ENCODE assay signal across 8 cellular contexts in the genomic region with DNA sequence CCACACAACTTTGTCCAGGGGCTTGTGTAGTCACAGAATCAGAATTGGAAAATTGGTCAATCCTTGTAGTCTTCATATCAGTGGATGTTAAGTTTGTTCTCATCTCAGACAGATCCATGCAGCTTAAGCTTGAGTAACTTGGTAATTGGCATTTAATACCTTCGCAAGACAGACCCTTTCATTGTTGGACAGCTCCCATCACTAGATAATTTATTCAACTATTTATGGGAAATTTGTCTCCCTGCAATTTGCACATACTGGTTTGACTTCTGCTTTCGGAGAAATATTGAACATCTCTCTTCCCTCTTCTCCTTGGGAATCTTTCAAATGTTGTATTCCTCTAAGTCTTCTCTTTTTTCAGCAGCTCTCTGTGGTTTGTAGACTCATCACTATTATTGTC. TPM values are rescaled to one million over a fixed set of nuclear protein-coding genes. Genes with fewer than 3 reads are reported as not detected.
"Had no signal": no experiment of that assay in that cellular context is flagged by ENCODE, and none has a peak within 500 bp of the region (broad histone marks: within the 10 kb centered on the region; RNA-seq: fewer than 3 reads in every experiment).

No MANE protein-coding gene starts in this region.

- H3K4me1 ChIP-seq: HAP-1 had no signal

- H3K9ac ChIP-seq: KMS-11 had no signal

- H3K4me2 ChIP-seq: KMS-11 had no signal

- H3K27ac ChIP-seq: KMS-11 had no signal

- H3K9me3 ChIP-seq: HAP-1 had no signal

- DNase-seq: GOT3, H7, HFFc6, IMR-90, KBM-7 had no signal

- H3K36me3 ChIP-seq: HAP-1 had no signal

- H3K4me3 Mint-ChIP-seq: HFFc6 had no signal

- H3K27ac Mint-ChIP-seq: HFFc6 had no signal

- H3K4me3 ChIP-seq: HAP-1 had no signal

RNA-seq across cellular contexts. Expression of a gene that starts 17.1 kb away (rescaled TPM):
- total RNA-seq: HFFc6, HT-29, IMR-90 had no signal
- polyA plus RNA-seq: IMR-90 had no signal
